In genomic region chr2:130380096-130380934, GRCh38 we compare ENCODE assay signal across 16 cellular contexts. TPM values are rescaled to one million over a fixed set of nuclear protein-coding genes. Genes with fewer than 3 reads are reported as not detected.
DNase-seq lines count a peak whose midpoint lies in the region; ATAC-seq and TF ChIP-seq lines count a peak whose summit lies in the region.
"Had no signal": no experiment of that assay in that cellular context is flagged by ENCODE, and none has a peak within 500 bp of the region (broad histone marks: within the 10 kb centered on the region; RNA-seq: fewer than 3 reads in every experiment).

No MANE protein-coding gene starts in this region.

- H3K4me2 ChIP-seq in DND-41 (ENCODE audit: insufficient read depth, low read length), result no peak overlapping the region
- H3K4me2 ChIP-seq: GM23338 had no signal

- no peaks in the 10 kb centered on the region for H3K9me3 ChIP-seq in DND-41 (ENCODE audit: insufficient read depth, low read length, severe bottlenecking)
- H3K9me3 ChIP-seq in right cardiac atrium (ENCODE audit: control insufficient read depth, low read length), result no peaks in the 10 kb centered on the region
- H3K9me3 ChIP-seq: body of pancreas, Peyer's patch had no signal

- no peaks in the 10 kb centered on the region for H3K36me3 ChIP-seq in DND-41 (ENCODE audit: insufficient read depth, low read length)
- H3K36me3 ChIP-seq: Peyer's patch had no signal

- TF ChIP-seq CTCF in DND-41 (IDR thresholded peaks at IDR 0.05; ENCODE audit: borderline replicate concordance, extremely low read depth, low read length, poor library complexity, severe bottlenecking), result no peak
- TF ChIP-seq CTCF in omental fat pad (IDR thresholded peaks at IDR 0.05), result no peak

- 84% methylated on average over 11 of the region's 11 CpGs for WGBS in right cardiac atrium

- intact Hi-C loops in right cardiac atrium (cut with DNase I), result no loop called here

- H3K9ac ChIP-seq in DND-41 (ENCODE audit: low read depth, low read length), result no peak overlapping the region

- no peak overlapping the region for H3K27ac ChIP-seq in DND-41 (ENCODE audit: low read length)
- no peak overlapping the region for H3K27ac ChIP-seq in right cardiac atrium (ENCODE audit: low read length)
- H3K27ac ChIP-seq: body of pancreas had no signal

- no peaks in the 10 kb centered on the region for H3K79me2 ChIP-seq in DND-41 (ENCODE audit: insufficient read depth, low read length)

- DNase-seq in A172 (ENCODE audit: low spot score) (peak; percentile 44), DND-41 (peak; percentile 64), UCSD-AML1 (lab: John Stamatoyannopoulos, UW; ENCODE audit: unreplicated experiment) (peak; percentile 43), right cardiac atrium (peak in 1 of 3 donors; percentile 38), omental fat pad (ENCODE audit: low spot score) (no peak), NCI-H345 treated with DMSO at 0.1 percent for 48 hours (lab: John Stamatoyannopoulos, UW; ENCODE audit: unreplicated experiment) (no peak), NCI-H2081 (lab: John Stamatoyannopoulos, UW) (no peak)
- DNase-seq: body of pancreas; kidney glomerular epithelial cell; NCI-H1092; Peyer's patch; retina; stimulated activated CD4-positive, alpha-beta T cell treated with anti-CD3 and anti-CD28 coated beads, Interleukin-4, amount 100 ng/mL, for 4 hours; T1000 had no signal

- no peak overlapping the region for H2AFZ ChIP-seq in DND-41 (ENCODE audit: low read depth, low read length)
- H2AFZ ChIP-seq: GM23338 had no signal

- H4K20me1 ChIP-seq in DND-41 (ENCODE audit: insufficient read depth, low read length), result no peaks in the 10 kb centered on the region

- H3K4me3 ChIP-seq in DND-41 (ENCODE audit: low read depth in 1 of 2, low read length in 2 of 2), result no peak overlapping the region
- H3K4me3 ChIP-seq in right cardiac atrium (ENCODE audit: low read length), result no peak overlapping the region
- H3K4me3 ChIP-seq: body of pancreas, GM23338, Peyer's patch had no signal

- peak; percentile 98 for ATAC-seq in DND-41 (ENCODE audit: insufficient read depth, low read depth)
- peak; percentile 68 to 85 for ATAC-seq in right cardiac atrium
- no peak for ATAC-seq in omental fat pad (ENCODE audit: low FRiP score)
- no peak for ATAC-seq in HG02610 (IDR thresholded peaks at IDR 0.05; ENCODE audit: unreplicated experiment)
- ATAC-seq: body of pancreas, GM23338 had no signal

- H3K4me1 ChIP-seq in DND-41 (ENCODE audit: insufficient read depth, low read length) (peaks cover 9% of the 10 kb centered on the region), right cardiac atrium (ENCODE audit: control insufficient read depth, insufficient read depth, low read length) (peaks cover 4% of the 10 kb centered on the region)

- H3K27me3 ChIP-seq in DND-41 (ENCODE audit: insufficient read depth, low read length, poor library complexity), result no peaks in the 10 kb centered on the region
- no peaks in the 10 kb centered on the region for H3K27me3 ChIP-seq in right cardiac atrium (ENCODE audit: control insufficient read depth, insufficient read depth)
- H3K27me3 ChIP-seq: body of pancreas, Peyer's patch had no signal

RNA-seq across cellular contexts. Expression of gene PTPN18, which starts 24.5 kb away (rescaled TPM):
- total RNA-seq in A172 (2014; rRNA removed; shearing (Covaris generic)), result 21.0 and 25.9 TPM in 2 replicates
- 10 to 100 TPM; 22.9 to 26.0 (median 24.8) TPM for total RNA-seq in right cardiac atrium
- 16.4 TPM for polyA plus RNA-seq in right cardiac atrium
- 100 to 1,000 TPM in 1 of 4 donors, 10 to 100 TPM in 3; 43.1 to 104 (median 57.0) TPM for total RNA-seq in omental fat pad

RNA-seq across cellular contexts. Expression of gene IMP4, which starts 37.6 kb away (rescaled TPM):
- total RNA-seq in A172 (2014; rRNA removed; shearing (Covaris generic)), result 139 and 142 TPM in 2 replicates
- total RNA-seq in right cardiac atrium, result 10 to 100 TPM; 48.0 to 59.9 (median 55.8) TPM
- 50.4 TPM for polyA plus RNA-seq in right cardiac atrium
- 100 to 1,000 TPM; 102 to 221 (median 130) TPM for total RNA-seq in omental fat pad

Comparison
In these comparisons a context has a peak if more than half of its experiments do, and no peak if none do; other contexts are left out.
1. DNase-seq: peak in A172 (single experiment), DND-41 (single experiment) and UCSD-AML1 (single experiment); none in omental fat pad (single experiment), NCI-H345 treated with DMSO at 0.1 percent for 48 hours (single experiment) and NCI-H2081 (0 of 2).
2. ATAC-seq: peak in DND-41 (single experiment) and right cardiac atrium (2 of 2); none in omental fat pad (single experiment) and HG02610 (single experiment).